ENCODE assay signal across 12 cellular contexts in genomic region chr7:35019801-35020200, GRCh38. TPM values are rescaled to one million over a fixed set of nuclear protein-coding genes. Genes with fewer than 3 reads are reported as not detected.
DNase-seq lines count a peak whose midpoint lies in the region; ATAC-seq and TF ChIP-seq lines count a peak whose summit lies in the region.
"Had no signal": no experiment of that assay in that cellular context is flagged by ENCODE, and none has a peak within 500 bp of the region (broad histone marks: within the 10 kb centered on the region; RNA-seq: fewer than 3 reads in every experiment).

No MANE protein-coding gene starts in this region.

- DNase-seq in NCI-H82 (lab: John Stamatoyannopoulos, UW) (peak; percentile 69), SK-MEL-5 (ENCODE audit: low read depth, low spot score) (peak; percentile 36), smooth muscle cell (lab: John Stamatoyannopoulos, UW; ENCODE audit: unreplicated experiment) (no peak), breast epithelium (ENCODE audit: low spot score in 2 of 2) (no peak)
- DNase-seq in central memory CD8-positive, alpha-beta T cell (ENCODE audit: low spot score in 2 of 2), result no peak
- DNase-seq: CD8-positive, alpha-beta T cell; COR-L47; DMS153; GF-D8 had no signal

- no peak overlapping the region for H3K9ac ChIP-seq in smooth muscle cell (ENCODE audit: low read depth)

- H3K27ac Mint-ChIP-seq in central memory CD8-positive, alpha-beta T cell (ENCODE audit: low read depth), result peak overlapping the region; percentile 75
- H3K27ac Mint-ChIP-seq: CD8-positive, alpha-beta T cell had no signal

- intact Hi-C loops in breast epithelium (cut with DNase I; ENCODE audit: low total_unique reads), result no loop called here

- no peaks in the 10 kb centered on the region for H3K9me3 Mint-ChIP-seq in central memory CD8-positive, alpha-beta T cell
- H3K9me3 Mint-ChIP-seq: CD8-positive, alpha-beta T cell had no signal

- H4K20me1 ChIP-seq in smooth muscle cell (ENCODE audit: low read depth), result peaks cover 54% of the 10 kb centered on the region

- peaks cover 54% of the 10 kb centered on the region for H3K79me2 ChIP-seq in smooth muscle cell (ENCODE audit: low read depth)

- peak overlapping the region; percentile 26 for H3K4me2 ChIP-seq in smooth muscle cell

- no peaks in the 10 kb centered on the region for H3K36me3 ChIP-seq in smooth muscle cell (ENCODE audit: low read depth)
- no peaks in the 10 kb centered on the region for H3K36me3 ChIP-seq in breast epithelium

- H3K36me3 Mint-ChIP-seq in central memory CD8-positive, alpha-beta T cell (ENCODE audit: insufficient read depth), result peaks cover 8% of the 10 kb centered on the region

- WGBS in smooth muscle cell (ENCODE audit: low lambda C conversion rate), result 43% methylated on average over 3 of the region's 3 CpGs

- H3K4me3 ChIP-seq in smooth muscle cell (no peak overlapping the region), breast epithelium (no peak overlapping the region)
- H3K4me3 ChIP-seq: HAP-1 had no signal

- in situ Hi-C loops in SK-MEL-5 (cut with HindIII; ENCODE audit: low pct_unique_long_range_greater_than_20kb, low sequenced_read_pairs), result no loop called here

- ATAC-seq in central memory CD8-positive, alpha-beta T cell (replicated peaks; ENCODE audit: extremely low read depth, poor library complexity, severe bottlenecking), result no peak
- ATAC-seq in GM21390 (IDR thresholded peaks at IDR 0.05; ENCODE audit: unreplicated experiment) (no peak), GM18907 (IDR thresholded peaks at IDR 0.05; ENCODE audit: unreplicated experiment) (no peak)
- ATAC-seq: CD8-positive, alpha-beta T cell had no signal

- H3K4me1 Mint-ChIP-seq in central memory CD8-positive, alpha-beta T cell, result peaks cover 23% of the 10 kb centered on the region

- no peak for TF ChIP-seq CTCF in smooth muscle cell (IDR thresholded peaks at IDR 0.05; ENCODE audit: borderline replicate concordance, insufficient read depth, poor library complexity, severe bottlenecking)
- no peak for TF ChIP-seq CTCF in breast epithelium (IDR thresholded peaks at IDR 0.05)

- H3K9me3 ChIP-seq in smooth muscle cell (replicated peaks; ENCODE audit: low read depth) (no peaks in the 10 kb centered on the region), breast epithelium (no peaks in the 10 kb centered on the region)
- H3K9me3 ChIP-seq: HAP-1 had no signal

- H3K27ac ChIP-seq in smooth muscle cell (ENCODE audit: low read depth) (no peak overlapping the region), breast epithelium (no peak overlapping the region)

- no peak overlapping the region for H2AFZ ChIP-seq in smooth muscle cell (ENCODE audit: low read depth)

- no peak for TF ChIP-seq POLR2A in breast epithelium (IDR thresholded peaks at IDR 0.05)

- no peaks in the 10 kb centered on the region for H3K27me3 Mint-ChIP-seq in central memory CD8-positive, alpha-beta T cell

- no peaks in the 10 kb centered on the region for H3K27me3 ChIP-seq in smooth muscle cell (ENCODE audit: low read depth)
- no peaks in the 10 kb centered on the region for H3K27me3 ChIP-seq in breast epithelium

- H3K4me1 ChIP-seq in smooth muscle cell (ENCODE audit: low read depth) (peaks cover 8% of the 10 kb centered on the region), breast epithelium (no peaks in the 10 kb centered on the region)
- H3K4me1 ChIP-seq: HAP-1 had no signal

- H3F3A ChIP-seq in smooth muscle cell (ENCODE audit: low read depth), result no peaks in the 10 kb centered on the region

- no peak overlapping the region for H3K4me3 Mint-ChIP-seq in central memory CD8-positive, alpha-beta T cell
- H3K4me3 Mint-ChIP-seq: CD8-positive, alpha-beta T cell had no signal

RNA-seq across cellular contexts. Expression of gene DPY19L1, which starts 17.5 kb away (rescaled TPM):
- 92.8 and 132 TPM in 2 replicates for total RNA-seq in SK-MEL-5 (2014; rRNA removed; shearing (Covaris generic))
- polyA plus RNA-seq in SK-MEL-5 (2015; cell fraction: cytosol; rRNA removed), result 107 and 135 TPM in 2 replicates
- polyA plus RNA-seq in SK-MEL-5 (2015; cell fraction: nucleus; rRNA removed), result 56.1 and 56.9 TPM in 2 replicates
- total RNA-seq in smooth muscle cell (38.2 and 53.1 TPM in 2 replicates), breast epithelium (10 to 100 TPM; 14.1 to 18.2 (median 17.4) TPM)
- 14.5 and 14.8 TPM in 2 replicates for polyA plus RNA-seq in smooth muscle cell

Comparison
In these comparisons a context has a peak if more than half of its experiments do, and no peak if none do; other contexts are left out.
1. DNase-seq: peak in NCI-H82 (single experiment) and SK-MEL-5 (single experiment); none in central memory CD8-positive, alpha-beta T cell (0 of 2), smooth muscle cell (single experiment) and breast epithelium (0 of 2).